ENCODE assay signal across 9 cellular contexts in genomic region chr2:86225581-86225980, GRCh38. TPM values are rescaled to one million over a fixed set of nuclear protein-coding genes. Genes with fewer than 3 reads are reported as not detected.
DNase-seq lines count a peak whose midpoint lies in the region; ATAC-seq and TF ChIP-seq lines count a peak whose summit lies in the region.
"Had no signal": no experiment of that assay in that cellular context is flagged by ENCODE, and none has a peak within 500 bp of the region (broad histone marks: within the 10 kb centered on the region; RNA-seq: fewer than 3 reads in every experiment).

No MANE protein-coding gene starts in this region.

- TF ChIP-seq CTCF in IMR-90 (conservative IDR thresholded peaks at IDR 0.05; ENCODE audit: low read depth, low read length) (no peak), right atrium auricular region (IDR thresholded peaks at IDR 0.05) (no peak)

- H3K36me3 ChIP-seq in IMR-90 (ENCODE audit: control insufficient read depth, insufficient read depth, low read length) (no peaks in the 10 kb centered on the region), right atrium auricular region (no peaks in the 10 kb centered on the region)
- H3K36me3 ChIP-seq: SJSA1 had no signal

- peaks cover 3% of the 10 kb centered on the region; the same call in 1 of the 2 replicates for H3K9me1 ChIP-seq in IMR-90 (ENCODE audit: insufficient read depth, low read length)

- DNase-seq in GM19240 (ENCODE audit: insufficient read length, low spot score) (peak; percentile 62), IMR-90 (no peak), right atrium auricular region (ENCODE audit: low spot score) (peak; percentile 77), NCI-H1417 (lab: John Stamatoyannopoulos, UW) (no peak), NCI-H774 (lab: John Stamatoyannopoulos, UW) (no peak), NCI-H2029 (lab: John Stamatoyannopoulos, UW) (no peak)
- DNase-seq in activated T-cell treated with anti-CD3 and anti-CD28 coated beads, Interleukin-2, amount 50 U/mL, for 4 hours: peak; percentile 30
- DNase-seq in stimulated activated CD8-positive, alpha-beta memory T cell treated with anti-CD3 and anti-CD28 coated beads, Interleukin-4, amount 100 ng/mL, for 48 hours: peak; percentile 63

- peaks cover 19% of the 10 kb centered on the region for H3K4me1 Mint-ChIP-seq in activated T-cell treated with anti-CD3 and anti-CD28 coated beads, Interleukin-2, amount 50 U/mL, for 4 hours (ENCODE audit: low read depth)

- H3K4me1 ChIP-seq in IMR-90 (ENCODE audit: control insufficient read depth, insufficient read depth, low read length) (peaks cover 7% of the 10 kb centered on the region), right atrium auricular region (peaks cover 0 to 51% of the 10 kb centered on the region in 2 donors)

- no peak overlapping the region for H2AK5ac ChIP-seq in IMR-90 (ENCODE audit: low read depth, low read length)

- H2AFZ ChIP-seq in IMR-90 (replicated peaks; ENCODE audit: low read length, poor library complexity): no peak overlapping the region

- H2BK15ac ChIP-seq in IMR-90 (ENCODE audit: low read depth, low read length): no peak overlapping the region

- H3K9ac ChIP-seq in IMR-90 (ENCODE audit: low read depth, low read length): no peak overlapping the region

- WGBS in IMR-90 (ENCODE audit: extremely low coverage in 2 of 2, insufficient read length in 1 of 2), 2 experiments: 60% methylated on average over 2 of the region's 6 CpGs; no CpG with 5 or more reads in 1 of the 2 experiments

- no peak overlapping the region for H3K4ac ChIP-seq in IMR-90 (ENCODE audit: low read depth, low read length)

- no peaks in the 10 kb centered on the region for H3K27me3 Mint-ChIP-seq in activated T-cell treated with anti-CD3 and anti-CD28 coated beads, Interleukin-2, amount 50 U/mL, for 4 hours (ENCODE audit: low read depth)

- no peak overlapping the region for H2BK5ac ChIP-seq in IMR-90 (ENCODE audit: low read depth, low read length, poor library complexity, severe bottlenecking)

- H4K20me1 ChIP-seq in IMR-90 (ENCODE audit: insufficient read depth, low read length): no peaks in the 10 kb centered on the region

- H3K4me3 Mint-ChIP-seq in activated T-cell treated with anti-CD3 and anti-CD28 coated beads, Interleukin-2, amount 50 U/mL, for 4 hours: no peak overlapping the region

- CTCF ChIA-PET in IMR-90 (lab: Yijun Ruan, JAX): interaction anchor here (0.7 kb wide), 1 partner anchor 15 kb away, joined by 3 read pairs; no protein-coding TSS in a partner anchor

- H3K27me3 ChIP-seq in IMR-90 (ENCODE audit: control insufficient read depth, insufficient read depth, low read length) (peaks cover 5% of the 10 kb centered on the region; the same call in 1 of the 2 replicates), right atrium auricular region (no peaks in the 10 kb centered on the region)
- H3K27me3 ChIP-seq: SJSA1 had no signal

- H3K56ac ChIP-seq in IMR-90 (ENCODE audit: extremely low read depth, insufficient read depth, low read length): no peak overlapping the region

- H3K9me3 Mint-ChIP-seq in activated T-cell treated with anti-CD3 and anti-CD28 coated beads, Interleukin-2, amount 50 U/mL, for 4 hours: no peaks in the 10 kb centered on the region

- no peak overlapping the region for H4K5ac ChIP-seq in IMR-90 (ENCODE audit: low read depth, low read length)

- no peak overlapping the region for H2BK20ac ChIP-seq in IMR-90 (ENCODE audit: low read depth, low read length)

- intact Hi-C loops in IMR-90 (cut with micrococcal nuclease): no loop called here

- no peak overlapping the region for H3K23ac ChIP-seq in IMR-90 (ENCODE audit: low read depth, low read length)

- no peak overlapping the region for H3K18ac ChIP-seq in IMR-90 (ENCODE audit: low read depth, low read length)

- no peak overlapping the region for H3K4me2 ChIP-seq in IMR-90 (ENCODE audit: low read depth, low read length)

- H3K9me3 ChIP-seq in IMR-90 (ENCODE audit: control insufficient read depth, insufficient read depth, low read length): no peaks in the 10 kb centered on the region
- no peaks in the 10 kb centered on the region for H3K9me3 ChIP-seq in right atrium auricular region
- H3K9me3 ChIP-seq: SJSA1 had no signal

- no peak overlapping the region for H2BK120ac ChIP-seq in IMR-90 (ENCODE audit: low read depth, low read length)

- no peak for ATAC-seq in IMR-90 (ENCODE audit: low read depth)
- peak; percentile 89 to 90 for ATAC-seq in activated T-cell treated with anti-CD3 and anti-CD28 coated beads, Interleukin-2, amount 50 U/mL, for 4 hours

- dilution Hi-C loops in IMR-90 (cut with HindIII; ENCODE audit: low sequenced_read_pairs, unreplicated experiment): no loop called here

- peak overlapping the region; percentile 66 for H2AK9ac ChIP-seq in IMR-90 (replicated peaks; ENCODE audit: low read depth, low read length, poor library complexity)

- BruUV-seq in IMR-90 (replicated peaks; lab: Mats Ljungman, UMichigan): no TSS peak

- POLR2A ChIA-PET in IMR-90 (lab: Charles Lee; ENCODE audit: unreplicated experiment): no interaction called here

- H3K36me3 Mint-ChIP-seq in activated T-cell treated with anti-CD3 and anti-CD28 coated beads, Interleukin-2, amount 50 U/mL, for 4 hours (ENCODE audit: insufficient read depth): no peaks in the 10 kb centered on the region

- in situ Hi-C loops in IMR-90 (cut with MboI; ENCODE audit: low sequenced_read_pairs): no loop called here

- no peak for TF ChIP-seq RAD21 in IMR-90 (IDR thresholded peaks at IDR 0.05; ENCODE audit: low read length)

- no peak overlapping the region for H3K27ac ChIP-seq in IMR-90 (ENCODE audit: insufficient read depth, low read length)
- H3K27ac ChIP-seq in right atrium auricular region: peak overlapping the region; percentile 89 to 92
- H3K27ac ChIP-seq: SJSA1 had no signal

- H3K14ac ChIP-seq in IMR-90 (replicated peaks; ENCODE audit: low read depth, low read length): no peak overlapping the region

- no peaks in the 10 kb centered on the region for H3K79me1 ChIP-seq in IMR-90 (ENCODE audit: low read depth in 1 of 2, low read length in 2 of 2)

- H4K91ac ChIP-seq in IMR-90 (ENCODE audit: insufficient read depth, low read depth, low read length): no peak overlapping the region

- no peak overlapping the region for H4K8ac ChIP-seq in IMR-90 (ENCODE audit: low read depth in 2 of 2, low read length in 2 of 2)

- H3K4me3 ChIP-seq in IMR-90 (ENCODE audit: insufficient read depth, low read depth, low read length) (no peak overlapping the region), right atrium auricular region (peak overlapping the region in 1 of 2 donors; percentile 17)
- H3K4me3 ChIP-seq: SJSA1 had no signal

- no peak for TF ChIP-seq POLR2A in IMR-90 (IDR thresholded peaks at IDR 0.05; ENCODE audit: low read depth, low read length)

TF ChIP-seq in IMR-90, 13 proteins besides CTCF, POLR2A, EP300 and RAD21:
- TF ChIP-seq MAZ (IDR thresholded peaks at IDR 0.05; ENCODE audit: borderline replicate concordance, low read depth, low read length) (no peak), USF2 (IDR thresholded peaks at IDR 0.05; ENCODE audit: low read depth, low read length) (no peak), RCOR1 (IDR thresholded peaks at IDR 0.05; ENCODE audit: insufficient replicate concordance, low read length) (no peak), MAFK (IDR thresholded peaks at IDR 0.05; ENCODE audit: low read depth, low read length) (no peak), ELK1 (IDR thresholded peaks at IDR 0.05; ENCODE audit: borderline replicate concordance, low read depth, low read length) (no peak), BHLHE40 (IDR thresholded peaks at IDR 0.05; ENCODE audit: low read depth, low read length) (no peak), RFX5 (IDR thresholded peaks at IDR 0.05; ENCODE audit: low read depth, low read length) (no peak), FOS (IDR thresholded peaks at IDR 0.05; ENCODE audit: low read depth, low read length) (no peak), SMC3 (IDR thresholded peaks at IDR 0.05; ENCODE audit: low read depth, low read length) (no peak), NFE2L2 (IDR thresholded peaks at IDR 0.05; ENCODE audit: low read depth, low read length) (no peak), MXI1 (IDR thresholded peaks at IDR 0.05; ENCODE audit: borderline replicate concordance, low read depth, low read length) (no peak), CEBPB (IDR thresholded peaks at IDR 0.05; ENCODE audit: low read depth, low read length) (no peak), CHD1 (IDR thresholded peaks at IDR 0.05; ENCODE audit: low read depth, low read length) (no peak)
TF ChIP-seq in IMR-90: peak in this region for 0.

RNA-seq across cellular contexts. Expression of gene MRPL35, which starts 26.3 kb away (rescaled TPM):
- 26.7 and 64.0 TPM in 2 replicates for total RNA-seq in IMR-90 (2012; rRNA removed)
- 37.6 and 48.7 TPM in 2 replicates for polyA plus RNA-seq in IMR-90 (2012; rRNA removed)
- polyA plus RNA-seq in IMR-90 (2012; cell fraction: cytosol; rRNA removed): 12.7 and 13.9 TPM in 2 replicates
- 3.7 and 9.4 TPM in 2 replicates for polyA plus RNA-seq in IMR-90 (2012; cell fraction: nucleus; rRNA removed; ENCODE audit: low replicate concordance)
- total RNA-seq in activated T-cell treated with anti-CD3 and anti-CD28 coated beads, Interleukin-2, amount 50 U/mL, for 4 hours: 10 to 100 TPM; 68.3 to 84.8 (median 71.1) TPM
- 10 to 100 TPM; 36.0 to 53.5 TPM for total RNA-seq in right atrium auricular region

RNA-seq across cellular contexts. Expression of gene IMMT, which starts 30.3 kb away (rescaled TPM):
- total RNA-seq in IMR-90 (2012; rRNA removed) (87.3 and 90.0 TPM in 2 replicates), right atrium auricular region (100 to 1,000 TPM; 104 to 177 TPM)
- 41.0 and 50.5 TPM in 2 replicates for polyA plus RNA-seq in IMR-90 (2012; rRNA removed)
- polyA plus RNA-seq in IMR-90 (2012; cell fraction: cytosol; rRNA removed): 14.0 and 31.8 TPM in 2 replicates
- polyA plus RNA-seq in IMR-90 (2012; cell fraction: nucleus; rRNA removed; ENCODE audit: low replicate concordance): 12.0 and 46.2 TPM in 2 replicates
- total RNA-seq in activated T-cell treated with anti-CD3 and anti-CD28 coated beads, Interleukin-2, amount 50 U/mL, for 4 hours: 100 to 1,000 TPM; 135 to 166 (median 143) TPM

Comparison
In these comparisons a context has a peak if more than half of its experiments do, and no peak if none do; other contexts are left out.
1. DNase-seq: peak in GM19240 (single experiment), activated T-cell treated with anti-CD3 and anti-CD28 coated beads, Interleukin-2, amount 50 U/mL, for 4 hours (single experiment), right atrium auricular region (single experiment) and stimulated activated CD8-positive, alpha-beta memory T cell treated with anti-CD3 and anti-CD28 coated beads, Interleukin-4, amount 100 ng/mL, for 48 hours (single experiment); none in IMR-90 (single experiment), NCI-H1417 (0 of 3), NCI-H774 (single experiment) and NCI-H2029 (single experiment).